Comparison of ENCODE assay signal across 14 cellular contexts in the genomic region with DNA sequence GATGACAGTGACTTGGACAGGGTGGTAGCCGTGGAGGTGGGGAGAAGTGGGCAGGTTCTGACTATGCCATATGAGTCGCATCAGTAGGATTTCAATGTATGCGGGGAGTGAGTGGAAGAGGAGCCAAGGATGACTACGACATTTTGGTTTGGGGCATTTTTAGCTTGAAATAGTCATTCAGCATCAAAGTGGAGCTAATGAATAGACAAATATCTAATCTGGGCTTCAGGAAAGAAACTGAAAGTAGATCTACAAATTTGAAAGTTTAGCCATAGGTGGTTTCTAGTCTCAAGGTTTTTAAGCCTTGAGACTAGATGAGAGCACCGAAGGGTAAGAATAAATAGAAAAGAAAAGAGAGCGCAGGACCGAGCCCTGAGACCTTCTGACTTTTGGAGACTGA. TPM values are rescaled to one million over a fixed set of nuclear protein-coding genes. Genes with fewer than 3 reads are reported as not detected.
DNase-seq lines count a peak whose midpoint lies in the region; ATAC-seq and TF ChIP-seq lines count a peak whose summit lies in the region.
"Had no signal": no experiment of that assay in that cellular context is flagged by ENCODE, and none has a peak within 500 bp of the region (broad histone marks: within the 10 kb centered on the region; RNA-seq: fewer than 3 reads in every experiment).

No MANE protein-coding gene starts in this region.

- BruUV-seq in Caco-2 (replicated peaks; lab: Mats Ljungman, UMichigan) = TSS peak; percentile 12

- H3K36me3 ChIP-seq in Caco-2 (ENCODE audit: control insufficient read depth, insufficient read depth, low read length) = no peaks in the 10 kb centered on the region; the same call in 1 of the 2 replicates
- H3K36me3 ChIP-seq: cardiac muscle cell had no signal

- no peaks in the 10 kb centered on the region for H3K9me3 Mint-ChIP-seq in Caco-2 (ENCODE audit: unreplicated experiment)

- no peak overlapping the region for H3K4me3 Mint-ChIP-seq in Caco-2 (ENCODE audit: unreplicated experiment)
- H3K4me3 Mint-ChIP-seq: naive B cell had no signal

- POLR2A ChIA-PET in Caco-2 (lab: Charles Lee) (no interaction called here), RWPE1 (lab: Yijun Ruan, JAX; ENCODE audit: low non-redundant PET) (no interaction called here)

- intact Hi-C loops in Caco-2 (cut with micrococcal nuclease; ENCODE audit: unreplicated experiment) = no loop called here

- H3K4me1 Mint-ChIP-seq in Caco-2 (ENCODE audit: low read depth, unreplicated experiment) = no peaks in the 10 kb centered on the region

- peak overlapping the region; percentile 19; the same call in 1 of the 2 replicates for H3K27ac ChIP-seq in RWPE1
- H3K27ac ChIP-seq: cardiac muscle cell, vagina had no signal

- CTCF ChIA-PET in Caco-2 (lab: Charles Lee) = no interaction called here
- CTCF ChIA-PET in RWPE1 (lab: Yijun Ruan, JAX) = interaction anchor here (0.6 kb wide), 1 partner anchor 246 kb away, joined by 6 read pairs; no protein-coding TSS in a partner anchor

- peak; percentile 78 for ATAC-seq in GM19463 (IDR thresholded peaks at IDR 0.05; ENCODE audit: unreplicated experiment)
- ATAC-seq in HG03060 (IDR thresholded peaks at IDR 0.05; ENCODE audit: low read depth, unreplicated experiment) = peak; percentile 42

- no peak overlapping the region for H3K4me3 ChIP-seq in Caco-2 (ENCODE audit: low read depth, low read length)
- H3K4me3 ChIP-seq: cardiac muscle cell, vagina had no signal

- H3K36me3 Mint-ChIP-seq in Caco-2 (ENCODE audit: insufficient read depth, unreplicated experiment) = peaks cover 11% of the 10 kb centered on the region

- H3K4me1 ChIP-seq in Caco-2 = peaks cover 1% of the 10 kb centered on the region; the same call in 1 of the 2 replicates
- H3K4me1 ChIP-seq: vagina had no signal

- H3K9me3 ChIP-seq in Caco-2 = no peaks in the 10 kb centered on the region
- H3K9me3 ChIP-seq: vagina had no signal

- DNase-seq in Caco-2 = no peak
- peak; percentile 13 for DNase-seq in RWPE1 (ENCODE audit: low spot score)
- no peak for DNase-seq in T-helper 1 cell
- no peak for DNase-seq in HT-29 (ENCODE audit: low spot score)
- DNase-seq in NCI-H1048 (lab: John Stamatoyannopoulos, UW) = no peak
- DNase-seq in HuH-7.5 (ENCODE audit: low spot score) = no peak
- DNase-seq: C1 segment of cervical spinal cord; hippocampal formation; naive B cell; stimulated activated CD4-positive, alpha-beta T cell treated with anti-CD3 and anti-CD28 coated beads, Interleukin-2, amount 100 ng/mL, for 24 hours had no signal

- no peaks in the 10 kb centered on the region for H3K27me3 Mint-ChIP-seq in Caco-2 (ENCODE audit: insufficient read depth, unreplicated experiment)
- H3K27me3 Mint-ChIP-seq: naive B cell had no signal

- H3K27me3 ChIP-seq in Caco-2 (replicated peaks; ENCODE audit: control insufficient read depth, insufficient read depth, low read length) = no peaks in the 10 kb centered on the region
- H3K27me3 ChIP-seq: cardiac muscle cell, vagina had no signal

- TF ChIP-seq CTCF in Caco-2 (IDR thresholded peaks at IDR 0.05; ENCODE audit: insufficient read depth in 1 of 2, low read depth in 1 of 2, low read length in 1 of 2, severe bottlenecking in 1 of 2, unreplicated experiment in 1 of 2) = no peak
- no peak for TF ChIP-seq CTCF in RWPE1 (conservative IDR thresholded peaks at IDR 0.05; ENCODE audit: low read depth)

- H3K27ac Mint-ChIP-seq in Caco-2 (ENCODE audit: unreplicated experiment) = no peak overlapping the region
- H3K27ac Mint-ChIP-seq: naive B cell had no signal

RNA-seq across cellular contexts. Expression of gene FEZ2, which starts 58.3 kb away (rescaled TPM):
- 50.5 and 55.8 TPM in 2 replicates for total RNA-seq in Caco-2 (2022)
- total RNA-seq in HT-29 (2014; rRNA removed; shearing (Covaris generic)) = 11.1 and 12.2 TPM in 2 replicates
